In genomic region chr4:1859389-1859753, GRCh38 we compare ENCODE assay signal across 22 cellular contexts. TPM values are rescaled to one million over a fixed set of nuclear protein-coding genes. Genes with fewer than 3 reads are reported as not detected.
DNase-seq lines count a peak whose midpoint lies in the region; ATAC-seq, FAIRE-seq and TF ChIP-seq lines count a peak whose summit lies in the region.
"Had no signal": no experiment of that assay in that cellular context is flagged by ENCODE, and none has a peak within 500 bp of the region (broad histone marks: within the 10 kb centered on the region; RNA-seq: fewer than 3 reads in every experiment).

No MANE protein-coding gene starts in this region.

- TF ChIP-seq EP300 in HepG2 (IDR thresholded peaks at IDR 0.05; ENCODE audit: low read depth in 2 of 2, low read length in 2 of 2) (no peak), HepG2 (CRISPR knock-in tag; IDR thresholded peaks at IDR 0.05; ENCODE audit: borderline replicate concordance) (no peak), K562 (IDR thresholded peaks at IDR 0.05; ENCODE audit: low read length) (no peak)

- in situ Hi-C loops in HepG2 (cut with HindIII; ENCODE audit: extremely low pct_ligation_motif_present, low pct_unique_long_range_greater_than_20kb) (no loop called here), K562 (cut with MboI) (no loop called here)

- H3K9me3 ChIP-seq in HepG2 (ENCODE audit: low read length) (no peaks in the 10 kb centered on the region), right lobe of liver (no peaks in the 10 kb centered on the region), K562 (replicated peaks; ENCODE audit: control insufficient read depth, insufficient read depth, low read depth, low read length) (no peaks in the 10 kb centered on the region), adrenal gland (replicated peaks in 1 of 3) (no peaks in the 10 kb centered on the region)
- H3K9me3 ChIP-seq: BE2C, Caco-2, MG63 had no signal

- no peaks in the 10 kb centered on the region for H3K9me1 ChIP-seq in K562 (ENCODE audit: control insufficient read depth, insufficient read depth, low read length)

- H3K27ac ChIP-seq in HepG2 (ENCODE audit: extremely low read length, insufficient read depth, low read length) (no peak overlapping the region), right lobe of liver (no peak overlapping the region), K562 (ENCODE audit: extremely low read depth, low read depth, low read length) (no peak overlapping the region), adrenal gland (no peak overlapping the region)
- H3K27ac ChIP-seq: HL-60 had no signal

- no peaks in the 10 kb centered on the region for H3K9me3 Mint-ChIP-seq in naive thymus-derived CD8-positive, alpha-beta T cell
- no peaks in the 10 kb centered on the region for H3K9me3 Mint-ChIP-seq in WTC11
- H3K9me3 Mint-ChIP-seq: CD4-positive, CD25-positive, alpha-beta regulatory T cell had no signal

- DNase-seq in HepG2 (ENCODE audit: low spot score) (no peak), right lobe of liver (no peak), K562 (ENCODE audit: extremely low read depth in 1 of 4, low spot score in 3 of 4) (no peak), D341Med (ENCODE audit: low spot score) (no peak), WTC11 (ENCODE audit: low spot score) (no peak), AG08396 (ENCODE audit: low spot score) (no peak), adrenal gland (no peak)
- DNase-seq in naive thymus-derived CD8-positive, alpha-beta T cell = no peak
- DNase-seq: BE2C; Caco-2; CD4-positive, CD25-positive, alpha-beta regulatory T cell; IMR-90; MG63; NCI-H1092 treated with DMSO at 0.1 percent for 48 hours; NCI-H146; NCI-H2029 treated with DMSO at 0.1 percent for 48 hours; NCI-H2171 treated with DMSO at 0.1 percent for 48 hours; NCI-H446; NCI-H526 treated with DMSO at 0.1 percent for 48 hours; NK-92 treated with Interleukin-12 subunit alpha and Interleukin-12 subunit beta, amount 100 ng/mL, for 24 hours; SIG-M5 had no signal

- CTCF ChIA-PET in HepG2 (lab: Yijun Ruan, JAX; ENCODE audit: low intra/inter-chr PET ratio, low total read pairs) (interaction anchor here (1.1 to 2.1 kb wide), 2 partner anchors 40 to 51 kb away, joined by 3 to 12 read pairs; no protein-coding TSS in a partner anchor), K562 (lab: Yijun Ruan, JAX; ENCODE audit: low intra/inter-chr PET ratio) (interaction anchor here (1.0 to 2.1 kb wide), 2 partner anchors 12 to 40 kb away, joined by 6 to 15 read pairs; partner anchors contain the start of gene NSD2), WTC11 (lab: Charles Lee) (interaction anchor here (0.7 to 2.1 kb wide), 3 partner anchors 40 to 307 kb away, joined by 3 to 9 read pairs (median 5); no protein-coding TSS in a partner anchor)

- no peak overlapping the region for H3K4me2 ChIP-seq in HepG2 (ENCODE audit: low read depth, low read length)
- no peak overlapping the region for H3K4me2 ChIP-seq in K562 (ENCODE audit: insufficient read depth, low read length)

- H4K20me1 ChIP-seq in HepG2 (ENCODE audit: insufficient read depth, low read length) (no peaks in the 10 kb centered on the region), K562 (replicated peaks; ENCODE audit: control insufficient read depth, insufficient read depth, low read length) (no peaks in the 10 kb centered on the region)

- H3K27me3 ChIP-seq in HepG2 (ENCODE audit: control insufficient read depth in 1 of 2, insufficient read depth in 2 of 2, low read length in 2 of 2) (no peaks in the 10 kb centered on the region; a peak in 1 of 5 replicates), right lobe of liver (no peaks in the 10 kb centered on the region), K562 (ENCODE audit: control insufficient read depth in 2 of 2, insufficient read depth in 2 of 2, low read length in 2 of 2) (no peaks in the 10 kb centered on the region), adrenal gland (no peaks in the 10 kb centered on the region)
- H3K27me3 ChIP-seq: BE2C, MG63 had no signal

- TF ChIP-seq POLR2A in HepG2 (IDR thresholded peaks at IDR 0.05; ENCODE audit: insufficient read depth in 1 of 2, low read depth in 2 of 2, low read length in 2 of 2) (no peak), right lobe of liver (IDR thresholded peaks at IDR 0.05) (no peak), K562 (conservative IDR thresholded peaks at IDR 0.05) (no peak), adrenal gland (IDR thresholded peaks at IDR 0.05) (no peak)

- H3K4me3 ChIP-seq in HepG2 (replicated peaks in 1 of 3; ENCODE audit: insufficient read depth in 1 of 3, low read depth in 2 of 3, low read length in 3 of 3) = no peak overlapping the region
- no peak overlapping the region for H3K4me3 ChIP-seq in right lobe of liver
- H3K4me3 ChIP-seq in K562 = no peak overlapping the region
- no peak overlapping the region for H3K4me3 ChIP-seq in adrenal gland
- H3K4me3 ChIP-seq: MG63 had no signal

- H3K79me2 ChIP-seq in HepG2 (ENCODE audit: insufficient read depth, low read length) (peaks cover 22% of the 10 kb centered on the region), K562 (ENCODE audit: control insufficient read depth, insufficient read depth, low read length) (peaks cover 37% of the 10 kb centered on the region)

- BruUV-seq in HepG2 (replicated peaks; lab: Mats Ljungman, UMichigan) (no TSS peak), K562 (replicated peaks; lab: Mats Ljungman, UMichigan) (no TSS peak)

- POLR2A ChIA-PET in HepG2 (lab: Yijun Ruan, JAX) = no interaction called here
- POLR2A ChIA-PET in K562 (lab: Yijun Ruan, JAX) = interaction anchor here (0.6 to 4.3 kb wide), 5 partner anchors 8 to 13 kb away, joined by 3 to 17 read pairs (median 4); partner anchors contain the start of gene NSD2
- POLR2A ChIA-PET in naive thymus-derived CD8-positive, alpha-beta T cell (lab: Charles Lee) = interaction anchor here (0.6 to 1.5 kb wide), 2 partner anchors 147 to 725 kb away, joined by 3 to 5 read pairs; partner anchors contain the start of gene SLBP
- POLR2A ChIA-PET in WTC11 (lab: Charles Lee) = no interaction called here

- WGBS in HepG2 (ENCODE audit: low lambda C conversion rate) = 88% methylated on average over 1 of the region's 1 CpG
- no CpG with 5 or more reads among the region's 1 CpG for WGBS in right lobe of liver (ENCODE audit: insufficient coverage, low coverage, low lambda C conversion rate, missing lambda C conversion rate)
- 20% methylated on average over 1 of the region's 1 CpG for WGBS in K562 (ENCODE audit: insufficient coverage, low coverage, missing lambda C conversion rate)
- 69 to 100% (median 86%) methylated on average over 1 of the region's 1 CpG for WGBS in adrenal gland, 4 donors

- FAIRE-seq in HepG2 (lab: Jason Lieb, UNC) (no peak), K562 (lab: Jason Lieb, UNC) (no peak)

- H2AFZ ChIP-seq in HepG2 (ENCODE audit: low read length) (no peak overlapping the region), K562 (ENCODE audit: low read depth, low read length) (no peak overlapping the region)

- ATAC-seq in HepG2 = no peak
- no peak for ATAC-seq in right lobe of liver
- no peak for ATAC-seq in K562
- ATAC-seq in naive thymus-derived CD8-positive, alpha-beta T cell = no peak
- no peak for ATAC-seq in WTC11

- H3K36me3 ChIP-seq in HepG2 (replicated peaks in 1 of 2; ENCODE audit: control insufficient read depth in 1 of 2, insufficient read depth in 2 of 2, low read length in 2 of 2) (no peaks in the 10 kb centered on the region), right lobe of liver (no peaks in the 10 kb centered on the region), K562 (ENCODE audit: control insufficient read depth, insufficient read depth, low read length) (no peaks in the 10 kb centered on the region; the same call in 2 of the 3 replicates), adrenal gland (replicated peaks in 1 of 2) (no peaks in the 10 kb centered on the region)
- H3K36me3 ChIP-seq: MG63 had no signal

- H3K27ac Mint-ChIP-seq in naive thymus-derived CD8-positive, alpha-beta T cell = peak overlapping the region in 8 of 10 donors; percentile 1 to 86 (median 50)
- H3K27ac Mint-ChIP-seq in WTC11 = no peak overlapping the region

- H3K4me3 Mint-ChIP-seq in naive thymus-derived CD8-positive, alpha-beta T cell = peak overlapping the region in 3 of 10 donors; percentile 1 to 52 (median 40)
- no peak overlapping the region for H3K4me3 Mint-ChIP-seq in WTC11

- intact Hi-C loops in HepG2 (cut with micrococcal nuclease; ENCODE audit: unreplicated experiment) = no loop called here
- intact Hi-C loops in right lobe of liver (cut with DNase I) = no loop called here
- intact Hi-C loops in K562 (cut with micrococcal nuclease) = no loop called here
- intact Hi-C loops in adrenal gland (cut with DNase I) = no loop called here

- H3K4me1 ChIP-seq in HepG2 (ENCODE audit: insufficient read depth, low read length) (peaks cover 68% of the 10 kb centered on the region), right lobe of liver (peaks cover 0 to 8% (median 2%) of the 10 kb centered on the region in 4 donors), K562 (replicated peaks in 1 of 2; ENCODE audit: control insufficient read depth in 2 of 2, insufficient read depth in 2 of 2, low read length in 2 of 2) (peaks cover 23 to 60% of the 10 kb centered on the region in 2 experiments), adrenal gland (replicated peaks in 1 of 2) (peaks cover 18 to 25% of the 10 kb centered on the region in 2 donors)

- TF ChIP-seq CTCF in HepG2 (CRISPR knock-in tag; IDR thresholded peaks at IDR 0.05) (peak; percentile 68), right lobe of liver (IDR thresholded peaks at IDR 0.05) (no peak), K562 (IDR thresholded peaks at IDR 0.05 in 2 of 3, conservative IDR thresholded peaks at IDR 0.05 in 1 of 3; ENCODE audit: insufficient read depth in 2 of 3, low read depth in 1 of 3, low read length in 3 of 3) (peak in 1 of 3 experiments; percentile 36; a peak in 2 of 6 replicates), WTC11 (IDR thresholded peaks at IDR 0.05) (no peak), adrenal gland (IDR thresholded peaks at IDR 0.05) (no peak)

- H3K4me1 Mint-ChIP-seq in naive thymus-derived CD8-positive, alpha-beta T cell = peaks cover 21 to 48% (median 44%) of the 10 kb centered on the region in 4 donors
- H3K4me1 Mint-ChIP-seq in WTC11 = peaks cover 7% of the 10 kb centered on the region

- TF ChIP-seq RAD21 in HepG2 (CRISPR knock-in tag; IDR thresholded peaks at IDR 0.05) = peak; percentile 36; the same call in 1 of the 2 replicates
- TF ChIP-seq RAD21 in K562 (CRISPR knock-in tag; conservative IDR thresholded peaks at IDR 0.05 in 1 of 2, IDR thresholded peaks at IDR 0.05 in 1 of 2) = peak; percentile 20 to 47; a peak in 2 of 4 replicates

- H3K9ac ChIP-seq in HepG2 (ENCODE audit: insufficient read depth, low read depth, low read length) (no peak overlapping the region), K562 (ENCODE audit: insufficient read depth in 1 of 2, low read depth in 2 of 2, low read length in 2 of 2) (peak overlapping the region in 1 of 2 experiments; percentile 26; a peak in 1 of 4 replicates)

- H3K36me3 Mint-ChIP-seq in naive thymus-derived CD8-positive, alpha-beta T cell = no peaks in the 10 kb centered on the region
- H3K36me3 Mint-ChIP-seq in WTC11 = no peaks in the 10 kb centered on the region
- H3K36me3 Mint-ChIP-seq: CD4-positive, CD25-positive, alpha-beta regulatory T cell had no signal

- H3K27me3 Mint-ChIP-seq in naive thymus-derived CD8-positive, alpha-beta T cell = no peaks in the 10 kb centered on the region
- H3K27me3 Mint-ChIP-seq in WTC11 (ENCODE audit: low read depth) = peaks cover 79% of the 10 kb centered on the region
- H3K27me3 Mint-ChIP-seq: CD4-positive, CD25-positive, alpha-beta regulatory T cell had no signal

RNA-seq across cellular contexts. Expression of gene LETM1, which starts 3.4 kb away (rescaled TPM):
- 29.4 and 41.6 TPM in 2 replicates for total RNA-seq in HepG2 (2016; rRNA removed; fragmentation: Illumina TruSeq; extraction: Trizol)
- total RNA-seq in HepG2 (2016; cell fraction: cytosol; rRNA removed; fragmentation: Illumina TruSeq; extraction: Trizol; ENCODE audit: low read depth) = 5.3 and 7.1 TPM in 2 replicates
- 25.4 and 43.2 TPM in 2 replicates for total RNA-seq in HepG2 (2016; cell fraction: insoluble cytoplasmic fraction; rRNA removed; fragmentation: Illumina TruSeq; extraction: Trizol)
- total RNA-seq in HepG2 (2016; cell fraction: membrane; rRNA removed; fragmentation: Illumina TruSeq; extraction: Trizol) = 10.6 and 10.8 TPM in 2 replicates
- total RNA-seq in HepG2 (2016; cell fraction: nucleus; rRNA removed; fragmentation: Illumina TruSeq; extraction: Trizol) = 39.8 and 46.4 TPM in 2 replicates
- 9.7 and 14.7 TPM in 2 replicates for polyA plus RNA-seq in HepG2 (2011; rRNA removed)
- 6.3 and 8.5 TPM in 2 replicates for polyA plus RNA-seq in HepG2 (2011; cell fraction: cytosol; rRNA removed)
- polyA plus RNA-seq in HepG2 (2011; cell fraction: nucleus; rRNA removed) = 56.2 and 61.1 TPM in 2 replicates
- 12.6 and 16.7 TPM in 2 replicates for polyA plus RNA-seq in HepG2 (2012)
- 1.6 and 2.1 TPM in 2 replicates for polyA plus RNA-seq in HepG2 (2016; cell fraction: cytosol; fragmentation: Illumina TruSeq; extraction: Trizol; ENCODE audit: low read depth)
- 14.8 and 19.6 TPM in 2 replicates for polyA plus RNA-seq in HepG2 (2016; cell fraction: insoluble cytoplasmic fraction; fragmentation: Illumina TruSeq; extraction: Trizol; ENCODE audit: low read depth)
- 3.7 and 4.3 TPM in 2 replicates for polyA plus RNA-seq in HepG2 (2016; cell fraction: membrane; fragmentation: Illumina TruSeq; extraction: Trizol; ENCODE audit: low read depth)
- polyA plus RNA-seq in HepG2 (2016; cell fraction: nucleus; fragmentation: Illumina TruSeq; extraction: Trizol; ENCODE audit: insufficient read depth, low read depth) = 74.4 and 84.9 TPM in 2 replicates
- polyA minus RNA-seq in HepG2 (2011; rRNA and poly(A)+ RNA removed; ENCODE audit: low replicate concordance) = 41.3 and 51.6 TPM in 2 replicates
- polyA minus RNA-seq in HepG2 (2011; cell fraction: cytosol; rRNA and poly(A)+ RNA removed) = 26.3 and 30.1 TPM in 2 replicates
- polyA minus RNA-seq in HepG2 (2011; cell fraction: nucleus; rRNA and poly(A)+ RNA removed) = 21.1 and 31.3 TPM in 2 replicates
- total RNA-seq in right lobe of liver = 10 to 100 TPM; 18.1 to 31.0 (median 25.6) TPM
- total RNA-seq in K562 (2011; cell fraction: chromatin; rRNA removed; ENCODE audit: low replicate concordance) = 127 and 320 TPM in 2 replicates
- total RNA-seq in K562 (2011; cell fraction: nucleolus; rRNA removed) = 226 and 230 TPM in 2 replicates
- total RNA-seq in K562 (2011; cell fraction: nucleoplasm; rRNA removed) = 127 and 144 TPM in 2 replicates
- 99.1 and 118 TPM in 2 replicates for total RNA-seq in K562 (2014; rRNA removed)
- total RNA-seq in K562 (2014; rRNA removed; fragmentation: Illumina TruSeq; extraction: Trizol) = 26.9 and 33.1 TPM in 2 replicates
- total RNA-seq in K562 (2015; rRNA removed; fragmentation: Illumina TruSeq; extraction: Trizol) = 48.3 and 49.6 TPM in 2 replicates
- total RNA-seq in K562 (2021) = 105 and 109 TPM in 2 replicates
- 28.3 and 38.6 TPM in 2 replicates for polyA plus RNA-seq in K562 (2011; rRNA removed)
- polyA plus RNA-seq in K562 (2011; cell fraction: cytosol; rRNA removed) = 25.3 and 48.8 TPM in 2 replicates
- polyA plus RNA-seq in K562 (2011; cell fraction: nucleus; rRNA removed) = 122 and 226 TPM in 2 replicates
- 34.0 and 53.2 TPM in 2 replicates for polyA plus RNA-seq in K562 (2012)
- 35.0 and 44.2 TPM in 2 replicates for polyA plus RNA-seq in K562 (2014; fragmentation: Illumina TruSeq; extraction: Trizol)
- polyA plus RNA-seq in K562 (2014; fragmentation: Nextera tagmentation; extraction: Ambion mirVana) = 1 to 10 TPM; 3.9 to 5.6 TPM
- polyA plus RNA-seq in K562 (2014; rRNA removed) = 67.7 and 72.0 TPM in 2 replicates
- polyA minus RNA-seq in K562 (2011; rRNA and poly(A)+ RNA removed) = 43.8 and 47.1 TPM in 2 replicates
- 67.2 and 76.8 TPM in 2 replicates for polyA minus RNA-seq in K562 (2011; cell fraction: cytosol; rRNA and poly(A)+ RNA removed)
- 76.1 and 82.1 TPM in 2 replicates for polyA minus RNA-seq in K562 (2011; cell fraction: nucleus; rRNA and poly(A)+ RNA removed)
- 10 to 100 TPM; 39.5 to 41.9 TPM for total RNA-seq in naive thymus-derived CD8-positive, alpha-beta T cell
- polyA plus RNA-seq in naive thymus-derived CD8-positive, alpha-beta T cell = 10 to 100 TPM; 10.8 to 12.9 (median 11.1) TPM
- 45.0 to 66.7 TPM (median 47.7 TPM) in 3 replicates for total RNA-seq in WTC11 (2021)
- total RNA-seq in adrenal gland = 100 to 1,000 TPM in 1 of 8 donors, 10 to 100 TPM in 7; 27.0 to 117 (median 41.1) TPM
- polyA plus RNA-seq in adrenal gland = 10 to 100 TPM; 20.8 to 36.0 (median 21.3) TPM

RNA-seq across cellular contexts. Expression of gene NSD2, which starts 11.8 kb away (rescaled TPM):
- total RNA-seq in HepG2 (2016; rRNA removed; fragmentation: Illumina TruSeq; extraction: Trizol) = 62.0 and 65.9 TPM in 2 replicates
- 184 and 195 TPM in 2 replicates for total RNA-seq in HepG2 (2016; cell fraction: cytosol; rRNA removed; fragmentation: Illumina TruSeq; extraction: Trizol; ENCODE audit: low read depth)
- total RNA-seq in HepG2 (2016; cell fraction: insoluble cytoplasmic fraction; rRNA removed; fragmentation: Illumina TruSeq; extraction: Trizol) = 53.2 and 63.6 TPM in 2 replicates
- total RNA-seq in HepG2 (2016; cell fraction: membrane; rRNA removed; fragmentation: Illumina TruSeq; extraction: Trizol) = 147 and 176 TPM in 2 replicates
- total RNA-seq in HepG2 (2016; cell fraction: nucleus; rRNA removed; fragmentation: Illumina TruSeq; extraction: Trizol) = 58.7 and 66.8 TPM in 2 replicates
- polyA plus RNA-seq in HepG2 (2011; rRNA removed) = 19.4 and 22.0 TPM in 2 replicates
- polyA plus RNA-seq in HepG2 (2011; cell fraction: cytosol; rRNA removed) = 11.1 and 12.8 TPM in 2 replicates
- polyA plus RNA-seq in HepG2 (2011; cell fraction: nucleus; rRNA removed) = 56.9 and 75.7 TPM in 2 replicates
- polyA plus RNA-seq in HepG2 (2012) = 26.3 and 32.9 TPM in 2 replicates
- 11.4 and 12.5 TPM in 2 replicates for polyA plus RNA-seq in HepG2 (2016; cell fraction: cytosol; fragmentation: Illumina TruSeq; extraction: Trizol; ENCODE audit: low read depth)
- 37.5 and 47.3 TPM in 2 replicates for polyA plus RNA-seq in HepG2 (2016; cell fraction: insoluble cytoplasmic fraction; fragmentation: Illumina TruSeq; extraction: Trizol; ENCODE audit: low read depth)
- 30.1 and 30.2 TPM in 2 replicates for polyA plus RNA-seq in HepG2 (2016; cell fraction: membrane; fragmentation: Illumina TruSeq; extraction: Trizol; ENCODE audit: low read depth)
- 107 and 112 TPM in 2 replicates for polyA plus RNA-seq in HepG2 (2016; cell fraction: nucleus; fragmentation: Illumina TruSeq; extraction: Trizol; ENCODE audit: insufficient read depth, low read depth)
- polyA minus RNA-seq in HepG2 (2011; rRNA and poly(A)+ RNA removed; ENCODE audit: low replicate concordance) = 72.2 and 123 TPM in 2 replicates
- polyA minus RNA-seq in HepG2 (2011; cell fraction: cytosol; rRNA and poly(A)+ RNA removed) = 27.9 and 31.4 TPM in 2 replicates
- 66.3 and 67.3 TPM in 2 replicates for polyA minus RNA-seq in HepG2 (2011; cell fraction: nucleus; rRNA and poly(A)+ RNA removed)
- 10 to 100 TPM; 11.4 to 19.4 (median 14.0) TPM for total RNA-seq in right lobe of liver
- 289 and 389 TPM in 2 replicates for total RNA-seq in K562 (2011; cell fraction: chromatin; rRNA removed; ENCODE audit: low replicate concordance)
- 139 and 156 TPM in 2 replicates for total RNA-seq in K562 (2011; cell fraction: nucleolus; rRNA removed)
- total RNA-seq in K562 (2011; cell fraction: nucleoplasm; rRNA removed) = 199 and 236 TPM in 2 replicates
- 51.8 and 60.7 TPM in 2 replicates for total RNA-seq in K562 (2014; rRNA removed)
- total RNA-seq in K562 (2014; rRNA removed; fragmentation: Illumina TruSeq; extraction: Trizol) = 76.3 and 81.4 TPM in 2 replicates
- total RNA-seq in K562 (2015; rRNA removed; fragmentation: Illumina TruSeq; extraction: Trizol) = 55.7 and 58.8 TPM in 2 replicates
- total RNA-seq in K562 (2021) = 112 and 126 TPM in 2 replicates
- polyA plus RNA-seq in K562 (2011; rRNA removed) = 48.5 and 59.2 TPM in 2 replicates
- 29.9 and 35.2 TPM in 2 replicates for polyA plus RNA-seq in K562 (2011; cell fraction: cytosol; rRNA removed)
- polyA plus RNA-seq in K562 (2011; cell fraction: nucleus; rRNA removed) = 134 and 155 TPM in 2 replicates
- polyA plus RNA-seq in K562 (2012) = 52.3 and 53.7 TPM in 2 replicates
- polyA plus RNA-seq in K562 (2014; fragmentation: Illumina TruSeq; extraction: Trizol) = 62.7 and 74.1 TPM in 2 replicates
- 1 to 10 TPM; 6.4 to 9.7 TPM for polyA plus RNA-seq in K562 (2014; fragmentation: Nextera tagmentation; extraction: Ambion mirVana)
- 53.5 and 58.5 TPM in 2 replicates for polyA plus RNA-seq in K562 (2014; rRNA removed)
- 106 and 124 TPM in 2 replicates for polyA minus RNA-seq in K562 (2011; rRNA and poly(A)+ RNA removed)
- polyA minus RNA-seq in K562 (2011; cell fraction: cytosol; rRNA and poly(A)+ RNA removed) = 58.0 and 70.8 TPM in 2 replicates
- 57.1 and 96.7 TPM in 2 replicates for polyA minus RNA-seq in K562 (2011; cell fraction: nucleus; rRNA and poly(A)+ RNA removed)
- 10 to 100 TPM; 33.3 to 37.4 TPM for total RNA-seq in naive thymus-derived CD8-positive, alpha-beta T cell
- 1 to 10 TPM; 3.8 to 5.4 (median 3.9) TPM for polyA plus RNA-seq in naive thymus-derived CD8-positive, alpha-beta T cell
- total RNA-seq in WTC11 (2021) = 113 to 128 TPM (median 119 TPM) in 3 replicates
- total RNA-seq in adrenal gland = 100 to 1,000 TPM in 1 of 8 donors, 10 to 100 TPM in 7; 19.5 to 187 (median 28.4) TPM
- 10 to 100 TPM; 11.1 to 21.1 (median 17.6) TPM for polyA plus RNA-seq in adrenal gland

Comparison
In these comparisons a context has a peak if more than half of its experiments do, and no peak if none do; other contexts are left out.
1. POLR2A ChIA-PET loops: an anchor here in K562 (0.6 to 4.3 kb wide) and naive thymus-derived CD8-positive, alpha-beta T cell (0.6 to 1.5 kb wide); none called in HepG2 and WTC11.
2. Of the 241 proteins assayed by ChIP-seq in both HepG2 and K562: peak only in HepG2: SMC3 and STAG1; only in K562: none; in both: RAD21; in neither: 237; mixed calls (peak in some experiments, not most) for 1.